2 cellular contexts compared by ENCODE assay signal in genomic region chr10:96971324-96971723, GRCh38.
TF ChIP-seq lines count a peak whose summit lies in the region.

No MANE protein-coding gene starts in this region.

TF ChIP-seq in HEK293, 187 proteins besides CTCF, POLR2A, EP300 and RAD21 (continued from another document):
- TF ChIP-seq ZNF580 (tag by site-specific recombination; IDR thresholded peaks at IDR 0.05) (no peak), ZSCAN30 (tag by site-specific recombination; IDR thresholded peaks at IDR 0.05) (no peak)

TF ChIP-seq in WTC11, 78 proteins besides CTCF, POLR2A, EP300 and RAD21 (continued from another document):
- TF ChIP-seq, protein P1, sequence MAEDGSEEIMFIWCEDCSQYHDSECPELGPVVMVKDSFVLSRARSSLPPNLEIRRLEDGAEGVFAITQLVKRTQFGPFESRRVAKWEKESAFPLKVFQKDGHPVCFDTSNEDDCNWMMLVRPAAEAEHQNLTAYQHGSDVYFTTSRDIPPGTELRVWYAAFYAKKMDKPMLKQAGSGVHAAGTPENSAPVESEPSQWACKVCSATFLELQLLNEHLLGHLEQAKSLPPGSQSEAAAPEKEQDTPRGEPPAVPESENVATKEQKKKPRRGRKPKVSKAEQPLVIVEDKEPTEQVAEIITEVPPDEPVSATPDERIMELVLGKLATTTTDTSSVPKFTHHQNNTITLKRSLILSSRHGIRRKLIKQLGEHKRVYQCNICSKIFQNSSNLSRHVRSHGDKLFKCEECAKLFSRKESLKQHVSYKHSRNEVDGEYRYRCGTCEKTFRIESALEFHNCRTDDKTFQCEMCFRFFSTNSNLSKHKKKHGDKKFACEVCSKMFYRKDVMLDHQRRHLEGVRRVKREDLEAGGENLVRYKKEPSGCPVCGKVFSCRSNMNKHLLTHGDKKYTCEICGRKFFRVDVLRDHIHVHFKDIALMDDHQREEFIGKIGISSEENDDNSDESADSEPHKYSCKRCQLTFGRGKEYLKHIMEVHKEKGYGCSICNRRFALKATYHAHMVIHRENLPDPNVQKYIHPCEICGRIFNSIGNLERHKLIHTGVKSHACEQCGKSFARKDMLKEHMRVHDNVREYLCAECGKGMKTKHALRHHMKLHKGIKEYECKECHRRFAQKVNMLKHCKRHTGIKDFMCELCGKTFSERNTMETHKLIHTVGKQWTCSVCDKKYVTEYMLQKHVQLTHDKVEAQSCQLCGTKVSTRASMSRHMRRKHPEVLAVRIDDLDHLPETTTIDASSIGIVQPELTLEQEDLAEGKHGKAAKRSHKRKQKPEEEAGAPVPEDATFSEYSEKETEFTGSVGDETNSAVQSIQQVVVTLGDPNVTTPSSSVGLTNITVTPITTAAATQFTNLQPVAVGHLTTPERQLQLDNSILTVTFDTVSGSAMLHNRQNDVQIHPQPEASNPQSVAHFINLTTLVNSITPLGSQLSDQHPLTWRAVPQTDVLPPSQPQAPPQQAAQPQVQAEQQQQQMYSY (CRISPR knock-in tag; IDR thresholded peaks at IDR 0.05): no peak
- no peak for TF ChIP-seq ERG (CRISPR knock-in tag; IDR thresholded peaks at IDR 0.05)
- TF ChIP-seq, protein P2, sequence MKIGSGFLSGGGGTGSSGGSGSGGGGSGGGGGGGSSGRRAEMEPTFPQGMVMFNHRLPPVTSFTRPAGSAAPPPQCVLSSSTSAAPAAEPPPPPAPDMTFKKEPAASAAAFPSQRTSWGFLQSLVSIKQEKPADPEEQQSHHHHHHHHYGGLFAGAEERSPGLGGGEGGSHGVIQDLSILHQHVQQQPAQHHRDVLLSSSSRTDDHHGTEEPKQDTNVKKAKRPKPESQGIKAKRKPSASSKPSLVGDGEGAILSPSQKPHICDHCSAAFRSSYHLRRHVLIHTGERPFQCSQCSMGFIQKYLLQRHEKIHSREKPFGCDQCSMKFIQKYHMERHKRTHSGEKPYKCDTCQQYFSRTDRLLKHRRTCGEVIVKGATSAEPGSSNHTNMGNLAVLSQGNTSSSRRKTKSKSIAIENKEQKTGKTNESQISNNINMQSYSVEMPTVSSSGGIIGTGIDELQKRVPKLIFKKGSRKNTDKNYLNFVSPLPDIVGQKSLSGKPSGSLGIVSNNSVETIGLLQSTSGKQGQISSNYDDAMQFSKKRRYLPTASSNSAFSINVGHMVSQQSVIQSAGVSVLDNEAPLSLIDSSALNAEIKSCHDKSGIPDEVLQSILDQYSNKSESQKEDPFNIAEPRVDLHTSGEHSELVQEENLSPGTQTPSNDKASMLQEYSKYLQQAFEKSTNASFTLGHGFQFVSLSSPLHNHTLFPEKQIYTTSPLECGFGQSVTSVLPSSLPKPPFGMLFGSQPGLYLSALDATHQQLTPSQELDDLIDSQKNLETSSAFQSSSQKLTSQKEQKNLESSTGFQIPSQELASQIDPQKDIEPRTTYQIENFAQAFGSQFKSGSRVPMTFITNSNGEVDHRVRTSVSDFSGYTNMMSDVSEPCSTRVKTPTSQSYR (CRISPR knock-in tag; IDR thresholded peaks at IDR 0.05): no peak
- TF ChIP-seq, protein P3, sequence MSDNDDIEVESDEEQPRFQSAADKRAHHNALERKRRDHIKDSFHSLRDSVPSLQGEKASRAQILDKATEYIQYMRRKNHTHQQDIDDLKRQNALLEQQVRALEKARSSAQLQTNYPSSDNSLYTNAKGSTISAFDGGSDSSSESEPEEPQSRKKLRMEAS (CRISPR knock-in tag; IDR thresholded peaks at IDR 0.05): no peak
- no peak for TF ChIP-seq ZNF396 (CRISPR knock-in tag; IDR thresholded peaks at IDR 0.05; ENCODE audit: borderline replicate concordance)
- no peak for TF ChIP-seq ZNF219 (CRISPR knock-in tag; IDR thresholded peaks at IDR 0.05; ENCODE audit: borderline replicate concordance)
- TF ChIP-seq, protein P4, sequence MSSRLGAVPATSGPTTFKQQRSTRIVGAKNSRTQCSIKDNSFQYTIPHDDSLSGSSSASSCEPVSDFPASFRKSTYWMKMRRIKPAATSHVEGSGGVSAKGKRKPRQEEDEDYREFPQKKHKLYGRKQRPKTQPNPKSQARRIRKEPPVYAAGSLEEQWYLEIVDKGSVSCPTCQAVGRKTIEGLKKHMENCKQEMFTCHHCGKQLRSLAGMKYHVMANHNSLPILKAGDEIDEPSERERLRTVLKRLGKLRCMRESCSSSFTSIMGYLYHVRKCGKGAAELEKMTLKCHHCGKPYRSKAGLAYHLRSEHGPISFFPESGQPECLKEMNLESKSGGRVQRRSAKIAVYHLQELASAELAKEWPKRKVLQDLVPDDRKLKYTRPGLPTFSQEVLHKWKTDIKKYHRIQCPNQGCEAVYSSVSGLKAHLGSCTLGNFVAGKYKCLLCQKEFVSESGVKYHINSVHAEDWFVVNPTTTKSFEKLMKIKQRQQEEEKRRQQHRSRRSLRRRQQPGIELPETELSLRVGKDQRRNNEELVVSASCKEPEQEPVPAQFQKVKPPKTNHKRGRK (CRISPR knock-in tag; IDR thresholded peaks at IDR 0.05; ENCODE audit: borderline replicate concordance): no peak
- no peak for TF ChIP-seq ZNF121 (CRISPR knock-in tag; IDR thresholded peaks at IDR 0.05)
- no peak for TF ChIP-seq MYBL2 (CRISPR knock-in tag; IDR thresholded peaks at IDR 0.05)
- TF ChIP-seq, protein P5, sequence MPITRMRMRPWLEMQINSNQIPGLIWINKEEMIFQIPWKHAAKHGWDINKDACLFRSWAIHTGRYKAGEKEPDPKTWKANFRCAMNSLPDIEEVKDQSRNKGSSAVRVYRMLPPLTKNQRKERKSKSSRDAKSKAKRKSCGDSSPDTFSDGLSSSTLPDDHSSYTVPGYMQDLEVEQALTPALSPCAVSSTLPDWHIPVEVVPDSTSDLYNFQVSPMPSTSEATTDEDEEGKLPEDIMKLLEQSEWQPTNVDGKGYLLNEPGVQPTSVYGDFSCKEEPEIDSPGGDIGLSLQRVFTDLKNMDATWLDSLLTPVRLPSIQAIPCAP (CRISPR knock-in tag; IDR thresholded peaks at IDR 0.05): no peak
- no peak for TF ChIP-seq NFYB (CRISPR knock-in tag; conservative IDR thresholded peaks at IDR 0.05; ENCODE audit: low read depth)
- no peak for TF ChIP-seq NR1H2 (CRISPR knock-in tag; IDR thresholded peaks at IDR 0.05)
